Comparison of ENCODE assay signal across 8 cellular contexts in the genomic region with DNA sequence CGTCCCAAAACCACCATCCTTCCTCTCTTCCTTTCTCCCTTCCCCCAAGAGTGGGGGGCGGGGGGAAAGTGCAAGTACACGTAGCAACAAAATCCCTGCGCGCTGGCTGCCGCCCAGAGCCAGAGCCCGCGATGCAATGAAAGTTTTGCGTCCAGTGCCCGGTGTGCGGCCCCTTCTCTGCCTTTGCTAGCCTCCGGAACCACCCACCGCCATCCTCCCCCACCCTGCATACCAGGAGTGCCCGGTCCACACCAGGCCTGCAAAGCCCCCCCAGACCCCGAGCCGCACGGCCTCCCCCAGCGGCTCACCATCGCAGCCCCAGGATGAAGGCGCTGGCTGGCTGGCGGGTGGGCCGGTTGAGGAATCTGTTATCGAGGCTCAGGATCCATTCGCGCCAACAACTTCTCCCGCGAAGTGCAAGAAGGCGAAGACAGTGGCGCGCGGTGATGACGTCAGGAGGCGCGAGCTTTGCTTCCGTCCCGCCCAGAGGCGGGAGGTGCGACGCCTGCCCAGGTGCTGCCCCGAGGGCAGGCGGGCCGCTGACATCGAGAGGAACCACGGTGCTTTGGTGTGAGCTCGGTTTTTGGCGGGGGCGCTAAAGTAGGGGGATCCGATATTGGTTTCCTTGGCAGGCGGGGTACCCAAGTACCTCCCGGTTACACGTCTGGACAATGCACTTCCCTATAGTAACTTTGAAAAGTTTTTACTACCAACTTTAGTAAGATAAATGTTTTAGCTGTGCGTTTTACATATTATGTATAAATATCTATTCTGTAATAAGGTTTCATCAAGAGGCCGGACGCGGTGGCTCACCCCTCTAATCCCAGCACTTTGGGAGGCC. TPM values are rescaled to one million over a fixed set of nuclear protein-coding genes. Genes with fewer than 3 reads are reported as not detected.
DNase-seq lines count a peak whose midpoint lies in the region; ATAC-seq and TF ChIP-seq lines count a peak whose summit lies in the region.

A gene with protein sequence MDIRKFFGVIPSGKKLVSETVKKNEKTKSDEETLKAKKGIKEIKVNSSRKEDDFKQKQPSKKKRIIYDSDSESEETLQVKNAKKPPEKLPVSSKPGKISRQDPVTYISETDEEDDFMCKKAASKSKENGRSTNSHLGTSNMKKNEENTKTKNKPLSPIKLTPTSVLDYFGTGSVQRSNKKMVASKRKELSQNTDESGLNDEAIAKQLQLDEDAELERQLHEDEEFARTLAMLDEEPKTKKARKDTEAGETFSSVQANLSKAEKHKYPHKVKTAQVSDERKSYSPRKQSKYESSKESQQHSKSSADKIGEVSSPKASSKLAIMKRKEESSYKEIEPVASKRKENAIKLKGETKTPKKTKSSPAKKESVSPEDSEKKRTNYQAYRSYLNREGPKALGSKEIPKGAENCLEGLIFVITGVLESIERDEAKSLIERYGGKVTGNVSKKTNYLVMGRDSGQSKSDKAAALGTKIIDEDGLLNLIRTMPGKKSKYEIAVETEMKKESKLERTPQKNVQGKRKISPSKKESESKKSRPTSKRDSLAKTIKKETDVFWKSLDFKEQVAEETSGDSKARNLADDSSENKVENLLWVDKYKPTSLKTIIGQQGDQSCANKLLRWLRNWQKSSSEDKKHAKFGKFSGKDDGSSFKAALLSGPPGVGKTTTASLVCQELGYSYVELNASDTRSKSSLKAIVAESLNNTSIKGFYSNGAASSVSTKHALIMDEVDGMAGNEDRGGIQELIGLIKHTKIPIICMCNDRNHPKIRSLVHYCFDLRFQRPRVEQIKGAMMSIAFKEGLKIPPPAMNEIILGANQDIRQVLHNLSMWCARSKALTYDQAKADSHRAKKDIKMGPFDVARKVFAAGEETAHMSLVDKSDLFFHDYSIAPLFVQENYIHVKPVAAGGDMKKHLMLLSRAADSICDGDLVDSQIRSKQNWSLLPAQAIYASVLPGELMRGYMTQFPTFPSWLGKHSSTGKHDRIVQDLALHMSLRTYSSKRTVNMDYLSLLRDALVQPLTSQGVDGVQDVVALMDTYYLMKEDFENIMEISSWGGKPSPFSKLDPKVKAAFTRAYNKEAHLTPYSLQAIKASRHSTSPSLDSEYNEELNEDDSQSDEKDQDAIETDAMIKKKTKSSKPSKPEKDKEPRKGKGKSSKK (minus strand): TSS at position 432 of the 841 bp plus-strand sequence. CDS start 121 bp downstream, at position 311.

- ATAC-seq in HG02678 (IDR thresholded peaks at IDR 0.05; ENCODE audit: unreplicated experiment) (peak; percentile 83), left ventricle myocardium superior (peak; percentile 97)

- H3K27ac Mint-ChIP-seq in T-helper 1 cell treated with Interleukin-12 subunit alpha and Interleukin-12 subunit beta and Interleukin-4 antibody, amounts not matched to agents 30 μg/mL and 1 μg/mL, for 36 hours = peak within 1 kb of the TSS; percentile 89

- no peaks in the 10 kb centered on the region for H3K4me1 ChIP-seq in prostate gland (replicated peaks)

- H3K36me3 ChIP-seq in prostate gland = no peaks in the 10 kb centered on the region

- H3K4me3 Mint-ChIP-seq in T-helper 1 cell treated with Interleukin-12 subunit alpha and Interleukin-12 subunit beta and Interleukin-4 antibody, amounts not matched to agents 30 μg/mL and 1 μg/mL, for 36 hours = peak within 1 kb of the TSS; percentile 95

- no peaks in the 10 kb centered on the region for H3K27me3 Mint-ChIP-seq in T-helper 1 cell treated with Interleukin-12 subunit alpha and Interleukin-12 subunit beta and Interleukin-4 antibody, amounts not matched to agents 30 μg/mL and 1 μg/mL, for 36 hours (ENCODE audit: low read depth)

- TF ChIP-seq CTCF in prostate gland (IDR thresholded peaks at IDR 0.05) = peak in 1 of 4 experiments; percentile 11

- peak; percentile 53 for TF ChIP-seq POLR2A in prostate gland (IDR thresholded peaks at IDR 0.05)

- WGBS in prostate gland = 4% methylated on average over 54 of the region's 55 CpGs

- intact Hi-C loops in left ventricle myocardium superior (cut with micrococcal nuclease) (no loop called here), prostate gland (cut with DNase I) (loop anchor here (10.0 kb wide), 2 partner anchors 89 to 269 kb away; a partner anchor contains a TSS)

- peaks cover 9% of the 10 kb centered on the region for H3K9me3 Mint-ChIP-seq in T-helper 1 cell treated with Interleukin-12 subunit alpha and Interleukin-12 subunit beta and Interleukin-4 antibody, amounts not matched to agents 30 μg/mL and 1 μg/mL, for 36 hours

- no peaks in the 10 kb centered on the region for H3K27me3 ChIP-seq in prostate gland (replicated peaks; ENCODE audit: insufficient read depth)

- H3K9me3 ChIP-seq in prostate gland = no peaks in the 10 kb centered on the region

- H3K4me1 Mint-ChIP-seq in T-helper 1 cell treated with Interleukin-12 subunit alpha and Interleukin-12 subunit beta and Interleukin-4 antibody, amounts not matched to agents 30 μg/mL and 1 μg/mL, for 36 hours (ENCODE audit: low read depth) = peaks cover 22% of the 10 kb centered on the region

- H3K36me3 Mint-ChIP-seq in T-helper 1 cell treated with Interleukin-12 subunit alpha and Interleukin-12 subunit beta and Interleukin-4 antibody, amounts not matched to agents 30 μg/mL and 1 μg/mL, for 36 hours (ENCODE audit: low read depth) = peaks cover 21% of the 10 kb centered on the region

- DNase-seq in NCI-H1436 treated with DMSO at 0.1 percent for 48 hours (lab: John Stamatoyannopoulos, UW) (peak; percentile 40), amniotic stem cell (lab: John Stamatoyannopoulos, UW) (peak; percentile 71), left ventricle myocardium superior (peak; percentile 95), prostate gland (ENCODE audit: low spot score) (peak; percentile 89), ureter (ENCODE audit: low spot score) (peak; percentile 94)

- H3K4me3 ChIP-seq in GM08714 (ENCODE audit: low read length) (peak within 1 kb of the TSS; percentile 96), prostate gland (peak within 1 kb of the TSS; percentile 82 to 85)

- H3K27ac ChIP-seq in prostate gland = peak within 1 kb of the TSS; percentile 84 to 86

RNA-seq across cellular contexts. Expression of the gene that starts here (rescaled TPM):
- total RNA-seq in left ventricle myocardium superior = 23.3 TPM
- total RNA-seq in prostate gland = 10 to 100 TPM; 27.7 to 33.3 TPM
- total RNA-seq in ureter = 59.4 TPM

Comparison
In these comparisons a context has a peak if more than half of its experiments do, and no peak if none do; other contexts are left out.
1. Peak in every context shown above with its lines: DNase-seq, ATAC-seq, H3K4me3 ChIP-seq and H3K27ac ChIP-seq.
2. DNase-seq: peak in every context shown above with its lines; median percentile 95 in left ventricle myocardium superior; 94 in ureter; 89 in prostate gland; 71 in amniotic stem cell; 40 in NCI-H1436 treated with DMSO at 0.1 percent for 48 hours.